Comparison of ENCODE assay signal across 8 cellular contexts in the genomic region with DNA sequence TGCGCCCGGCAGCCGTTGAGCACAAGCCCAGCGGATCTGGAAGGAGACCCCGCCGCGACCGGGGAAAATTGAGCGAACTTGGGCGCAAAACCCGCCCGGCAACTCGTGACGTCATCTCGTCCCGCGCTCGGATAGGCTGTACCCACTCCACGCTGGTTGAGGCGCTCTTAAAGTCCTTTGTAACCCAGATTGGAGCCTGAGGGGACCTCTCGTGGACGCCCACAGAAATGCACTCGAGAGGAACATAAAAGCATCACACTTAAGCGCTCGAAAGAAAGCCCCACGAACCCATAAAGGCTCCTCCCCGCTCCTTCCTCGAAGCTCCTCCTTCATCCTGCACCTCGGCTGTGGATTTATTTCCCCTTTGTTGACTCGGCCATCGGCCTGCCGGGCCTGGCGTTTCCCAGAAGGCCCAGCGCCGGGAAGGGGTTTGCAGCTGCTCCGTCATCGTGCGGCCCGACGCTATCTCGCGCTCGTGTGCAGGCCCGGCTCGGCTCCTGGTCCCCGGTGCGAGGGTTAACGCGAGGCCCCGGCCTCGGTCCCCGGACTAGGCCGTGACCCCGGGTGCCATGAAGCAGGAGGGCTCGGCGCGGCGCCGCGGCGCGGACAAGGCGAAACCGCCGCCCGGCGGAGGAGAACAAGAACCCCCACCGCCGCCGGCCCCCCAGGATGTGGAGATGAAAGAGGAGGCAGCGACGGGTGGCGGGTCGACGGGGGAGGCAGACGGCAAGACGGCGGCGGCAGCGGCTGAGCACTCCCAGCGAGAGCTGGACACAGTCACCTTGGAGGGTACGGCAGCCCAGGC. TPM values are rescaled to one million over a fixed set of nuclear protein-coding genes. Genes with fewer than 3 reads are reported as not detected.
DNase-seq lines count a peak whose midpoint lies in the region; ATAC-seq and TF ChIP-seq lines count a peak whose summit lies in the region.

A gene (plus strand): TSS at position 406 of the 805 bp plus-strand sequence. CDS start 164 bp downstream, at position 570.

- peak; percentile 87 for TF ChIP-seq POLR2A in prostate gland (IDR thresholded peaks at IDR 0.05)

- intact Hi-C loops in left ventricle myocardium inferior (cut with micrococcal nuclease): no loop called here
- intact Hi-C loops in prostate gland (cut with DNase I): loop anchor here (1.0 to 2.0 kb wide), 2 partner anchors 21 to 54 kb away; a partner anchor contains a TSS

- WGBS in prostate gland: under 1% methylated on average over 69 of the region's 82 CpGs
- WGBS in urinary bladder: under 1% methylated on average over 82 of the region's 82 CpGs

- H3K4me1 ChIP-seq in left ventricle myocardium inferior (peaks cover 37% of the 10 kb centered on the region), prostate gland (replicated peaks) (no peaks in the 10 kb centered on the region), urinary bladder (ENCODE audit: insufficient read depth) (no peaks in the 10 kb centered on the region)

- peak within 1 kb of the TSS; percentile 89 for H3K27ac ChIP-seq in angular gyrus (ENCODE audit: low read depth, low read length)
- H3K27ac ChIP-seq in left ventricle myocardium inferior (replicated peaks): peak within 1 kb of the TSS; percentile 93
- H3K27ac ChIP-seq in prostate gland: peak within 1 kb of the TSS; percentile 82 to 86
- peak within 1 kb of the TSS; percentile 71 for H3K27ac ChIP-seq in urinary bladder (ENCODE audit: low read depth)

- H3K4me3 ChIP-seq in left ventricle myocardium inferior: peak within 1 kb of the TSS; percentile 92
- peak within 1 kb of the TSS; percentile 85 to 88 for H3K4me3 ChIP-seq in prostate gland
- peak within 1 kb of the TSS; percentile 93 for H3K4me3 ChIP-seq in urinary bladder (ENCODE audit: low read depth, low read length)

- H3K27me3 ChIP-seq in left ventricle myocardium inferior (ENCODE audit: low read depth) (peaks cover 31% of the 10 kb centered on the region), prostate gland (replicated peaks; ENCODE audit: insufficient read depth) (no peaks in the 10 kb centered on the region)

- peak; percentile 77 for ATAC-seq in GM18499 (IDR thresholded peaks at IDR 0.05; ENCODE audit: insufficient read depth, unreplicated experiment)
- peak; percentile 93 for ATAC-seq in HG02943 (IDR thresholded peaks at IDR 0.05; ENCODE audit: low read depth, unreplicated experiment)

- H3K36me3 ChIP-seq in left ventricle myocardium inferior (peaks cover 16% of the 10 kb centered on the region), prostate gland (peaks cover 0 to 6% of the 10 kb centered on the region in 2 donors), urinary bladder (ENCODE audit: insufficient read depth) (no peaks in the 10 kb centered on the region)

- TF ChIP-seq CTCF in left ventricle myocardium inferior (IDR thresholded peaks at IDR 0.05; ENCODE audit: borderline replicate concordance) (peak; percentile 84), prostate gland (IDR thresholded peaks at IDR 0.05) (peak; percentile 33 to 99 (median 92))

- DNase-seq in NCI-H187 (lab: John Stamatoyannopoulos, UW) (peak; percentile 88 to 97), T-helper 2 cell (peak; percentile 91 to 99 (median 96)), left ventricle myocardium inferior (peak; percentile 97), prostate gland (ENCODE audit: low spot score) (peak; percentile 100)

- H3K9me3 ChIP-seq in left ventricle myocardium inferior (replicated peaks) (no peaks in the 10 kb centered on the region), prostate gland (no peaks in the 10 kb centered on the region)

RNA-seq across cellular contexts. Expression of the gene that starts here (rescaled TPM):
- total RNA-seq in left ventricle myocardium inferior (86.7 TPM), prostate gland (100 to 1,000 TPM in 1 of 2 donors, 10 to 100 TPM in 1; 96.4 to 116 TPM), urinary bladder (36.0 TPM)
- 80.6 TPM for polyA plus RNA-seq in urinary bladder

Comparison
In these comparisons a context has a peak if more than half of its experiments do, and no peak if none do; other contexts are left out.
1. Peak in every context shown above with its lines: DNase-seq, ATAC-seq, H3K4me3 ChIP-seq and H3K27ac ChIP-seq.